1 cellular context compared by ENCODE assay signal in the genomic region with DNA sequence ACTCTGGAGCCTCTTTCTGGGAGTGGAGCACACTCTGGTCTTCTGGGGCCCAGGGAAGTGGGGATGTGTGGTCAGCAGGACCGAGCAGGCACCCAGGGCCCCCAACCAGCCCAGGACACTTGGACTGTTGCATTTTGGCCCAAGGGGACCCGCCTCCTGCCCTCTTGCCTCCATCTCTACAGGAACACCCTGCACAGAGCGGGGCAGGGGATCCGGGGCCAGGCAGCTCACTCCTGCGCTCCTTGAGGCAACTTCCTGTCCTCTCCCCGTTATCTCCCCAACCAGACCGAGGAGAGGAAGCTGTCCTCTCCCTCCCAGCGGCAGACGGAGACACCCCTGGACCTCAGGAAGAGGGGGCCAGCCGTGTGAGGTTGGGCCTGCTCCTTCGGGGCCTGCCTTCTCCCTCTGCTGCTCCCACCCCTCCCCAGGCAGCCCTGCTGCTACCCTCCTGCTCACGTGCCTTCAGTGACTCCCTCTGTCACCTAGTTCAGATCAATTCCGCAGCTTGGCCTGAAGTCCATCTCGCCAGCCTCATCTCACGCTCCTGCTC.
TF ChIP-seq lines count a peak whose summit lies in the region.

No MANE protein-coding gene starts in this region.

TF ChIP-seq in K562, 482 proteins besides CTCF, POLR2A, EP300 and RAD21 (continued from another document and continues in another):
- TF ChIP-seq, protein P1, sequence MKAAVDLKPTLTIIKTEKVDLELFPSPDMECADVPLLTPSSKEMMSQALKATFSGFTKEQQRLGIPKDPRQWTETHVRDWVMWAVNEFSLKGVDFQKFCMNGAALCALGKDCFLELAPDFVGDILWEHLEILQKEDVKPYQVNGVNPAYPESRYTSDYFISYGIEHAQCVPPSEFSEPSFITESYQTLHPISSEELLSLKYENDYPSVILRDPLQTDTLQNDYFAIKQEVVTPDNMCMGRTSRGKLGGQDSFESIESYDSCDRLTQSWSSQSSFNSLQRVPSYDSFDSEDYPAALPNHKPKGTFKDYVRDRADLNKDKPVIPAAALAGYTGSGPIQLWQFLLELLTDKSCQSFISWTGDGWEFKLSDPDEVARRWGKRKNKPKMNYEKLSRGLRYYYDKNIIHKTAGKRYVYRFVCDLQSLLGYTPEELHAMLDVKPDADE (conservative IDR thresholded peaks at IDR 0.05; ENCODE audit: control insufficient read depth, low read depth, low read length), result peak; percentile 77
- TF ChIP-seq ZC3H8 (IDR thresholded peaks at IDR 0.05), result no peak
- TF ChIP-seq ZNF41 (CRISPR knock-in tag; conservative IDR thresholded peaks at IDR 0.05), result no peak
- no peak for TF ChIP-seq E2F1 (CRISPR knock-in tag; IDR thresholded peaks at IDR 0.05)
- TF ChIP-seq ILF3 (IDR thresholded peaks at IDR 0.05; ENCODE audit: borderline replicate concordance), result no peak
- no peak for TF ChIP-seq MYNN (IDR thresholded peaks at IDR 0.05)
- no peak for TF ChIP-seq MYNN (CRISPR knock-in tag; IDR thresholded peaks at IDR 0.05)
- TF ChIP-seq CXXC5 (CRISPR knock-in tag; IDR thresholded peaks at IDR 0.05), result peak; percentile 68
- TF ChIP-seq, protein P2, sequence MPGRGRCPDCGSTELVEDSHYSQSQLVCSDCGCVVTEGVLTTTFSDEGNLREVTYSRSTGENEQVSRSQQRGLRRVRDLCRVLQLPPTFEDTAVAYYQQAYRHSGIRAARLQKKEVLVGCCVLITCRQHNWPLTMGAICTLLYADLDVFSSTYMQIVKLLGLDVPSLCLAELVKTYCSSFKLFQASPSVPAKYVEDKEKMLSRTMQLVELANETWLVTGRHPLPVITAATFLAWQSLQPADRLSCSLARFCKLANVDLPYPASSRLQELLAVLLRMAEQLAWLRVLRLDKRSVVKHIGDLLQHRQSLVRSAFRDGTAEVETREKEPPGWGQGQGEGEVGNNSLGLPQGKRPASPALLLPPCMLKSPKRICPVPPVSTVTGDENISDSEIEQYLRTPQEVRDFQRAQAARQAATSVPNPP (IDR thresholded peaks at IDR 0.05; ENCODE audit: borderline replicate concordance, insufficient read depth, insufficient read length), result no peak
- no peak for TF ChIP-seq CHD4 (IDR thresholded peaks at IDR 0.05; ENCODE audit: insufficient read depth, insufficient replicate concordance, low read depth, low read length, poor library complexity, severe bottlenecking)
- no peak for TF ChIP-seq ZNF224 (CRISPR knock-in tag; IDR thresholded peaks at IDR 0.05)
- no peak for TF ChIP-seq ZNF780A (CRISPR knock-in tag; IDR thresholded peaks at IDR 0.05)
- TF ChIP-seq, protein P3, sequence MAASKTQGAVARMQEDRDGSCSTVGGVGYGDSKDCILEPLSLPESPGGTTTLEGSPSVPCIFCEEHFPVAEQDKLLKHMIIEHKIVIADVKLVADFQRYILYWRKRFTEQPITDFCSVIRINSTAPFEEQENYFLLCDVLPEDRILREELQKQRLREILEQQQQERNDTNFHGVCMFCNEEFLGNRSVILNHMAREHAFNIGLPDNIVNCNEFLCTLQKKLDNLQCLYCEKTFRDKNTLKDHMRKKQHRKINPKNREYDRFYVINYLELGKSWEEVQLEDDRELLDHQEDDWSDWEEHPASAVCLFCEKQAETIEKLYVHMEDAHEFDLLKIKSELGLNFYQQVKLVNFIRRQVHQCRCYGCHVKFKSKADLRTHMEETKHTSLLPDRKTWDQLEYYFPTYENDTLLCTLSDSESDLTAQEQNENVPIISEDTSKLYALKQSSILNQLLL (CRISPR knock-in tag; IDR thresholded peaks at IDR 0.05; ENCODE audit: borderline replicate concordance), result no peak
- no peak for TF ChIP-seq EGR1 (conservative IDR thresholded peaks at IDR 0.05)
- TF ChIP-seq, protein P4, sequence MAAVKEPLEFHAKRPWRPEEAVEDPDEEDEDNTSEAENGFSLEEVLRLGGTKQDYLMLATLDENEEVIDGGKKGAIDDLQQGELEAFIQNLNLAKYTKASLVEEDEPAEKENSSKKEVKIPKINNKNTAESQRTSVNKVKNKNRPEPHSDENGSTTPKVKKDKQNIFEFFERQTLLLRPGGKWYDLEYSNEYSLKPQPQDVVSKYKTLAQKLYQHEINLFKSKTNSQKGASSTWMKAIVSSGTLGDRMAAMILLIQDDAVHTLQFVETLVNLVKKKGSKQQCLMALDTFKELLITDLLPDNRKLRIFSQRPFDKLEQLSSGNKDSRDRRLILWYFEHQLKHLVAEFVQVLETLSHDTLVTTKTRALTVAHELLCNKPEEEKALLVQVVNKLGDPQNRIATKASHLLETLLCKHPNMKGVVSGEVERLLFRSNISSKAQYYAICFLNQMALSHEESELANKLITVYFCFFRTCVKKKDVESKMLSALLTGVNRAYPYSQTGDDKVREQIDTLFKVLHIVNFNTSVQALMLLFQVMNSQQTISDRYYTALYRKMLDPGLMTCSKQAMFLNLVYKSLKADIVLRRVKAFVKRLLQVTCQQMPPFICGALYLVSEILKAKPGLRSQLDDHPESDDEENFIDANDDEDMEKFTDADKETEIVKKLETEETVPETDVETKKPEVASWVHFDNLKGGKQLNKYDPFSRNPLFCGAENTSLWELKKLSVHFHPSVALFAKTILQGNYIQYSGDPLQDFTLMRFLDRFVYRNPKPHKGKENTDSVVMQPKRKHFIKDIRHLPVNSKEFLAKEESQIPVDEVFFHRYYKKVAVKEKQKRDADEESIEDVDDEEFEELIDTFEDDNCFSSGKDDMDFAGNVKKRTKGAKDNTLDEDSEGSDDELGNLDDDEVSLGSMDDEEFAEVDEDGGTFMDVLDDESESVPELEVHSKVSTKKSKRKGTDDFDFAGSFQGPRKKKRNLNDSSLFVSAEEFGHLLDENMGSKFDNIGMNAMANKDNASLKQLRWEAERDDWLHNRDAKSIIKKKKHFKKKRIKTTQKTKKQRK (IDR thresholded peaks at IDR 0.05; ENCODE audit: borderline replicate concordance, low read depth, low read length), result no peak
- TF ChIP-seq ETV5 (CRISPR knock-in tag; IDR thresholded peaks at IDR 0.05; ENCODE audit: low read depth), result peak; percentile 97
- peak; percentile 47; the same call in 1 of the 2 replicates for TF ChIP-seq POLR2H (tag; IDR thresholded peaks at IDR 0.05; ENCODE audit: low read depth)
- TF ChIP-seq RAD51 (IDR thresholded peaks at IDR 0.05; ENCODE audit: borderline replicate concordance, low read depth), result peak; percentile 37; the same call in 1 of the 2 replicates
- TF ChIP-seq, protein P5, sequence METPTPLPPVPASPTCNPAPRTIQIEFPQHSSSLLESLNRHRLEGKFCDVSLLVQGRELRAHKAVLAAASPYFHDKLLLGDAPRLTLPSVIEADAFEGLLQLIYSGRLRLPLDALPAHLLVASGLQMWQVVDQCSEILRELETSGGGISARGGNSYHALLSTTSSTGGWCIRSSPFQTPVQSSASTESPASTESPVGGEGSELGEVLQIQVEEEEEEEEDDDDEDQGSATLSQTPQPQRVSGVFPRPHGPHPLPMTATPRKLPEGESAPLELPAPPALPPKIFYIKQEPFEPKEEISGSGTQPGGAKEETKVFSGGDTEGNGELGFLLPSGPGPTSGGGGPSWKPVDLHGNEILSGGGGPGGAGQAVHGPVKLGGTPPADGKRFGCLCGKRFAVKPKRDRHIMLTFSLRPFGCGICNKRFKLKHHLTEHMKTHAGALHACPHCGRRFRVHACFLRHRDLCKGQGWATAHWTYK (CRISPR knock-in tag; IDR thresholded peaks at IDR 0.05), result peak; percentile 53; the same call in 1 of the 2 replicates
- peak in 2 of 3 experiments; percentile 13 to 23 for TF ChIP-seq YY1 (IDR thresholded peaks at IDR 0.05; ENCODE audit: borderline replicate concordance in 1 of 3, control insufficient read depth in 1 of 3, extremely low read depth in 1 of 3, insufficient read depth in 3 of 3, insufficient read length in 1 of 3, insufficient replicate concordance in 2 of 3, low read depth in 1 of 3, low read length in 2 of 3)
- TF ChIP-seq TAF15 (IDR thresholded peaks at IDR 0.05; ENCODE audit: low read depth, low read length), result no peak
- TF ChIP-seq NFRKB (IDR thresholded peaks at IDR 0.05; ENCODE audit: low read depth), result 0 out of 2 replicates have a peak, but pooled peaks have one; percentile 67
- TF ChIP-seq CHD2 (IDR thresholded peaks at IDR 0.05; ENCODE audit: low read depth, low read length), result no peak
- TF ChIP-seq, protein P6, sequence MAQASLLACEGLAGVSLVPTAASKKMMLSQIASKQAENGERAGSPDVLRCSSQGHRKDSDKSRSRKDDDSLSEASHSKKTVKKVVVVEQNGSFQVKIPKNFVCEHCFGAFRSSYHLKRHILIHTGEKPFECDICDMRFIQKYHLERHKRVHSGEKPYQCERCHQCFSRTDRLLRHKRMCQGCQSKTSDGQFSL (CRISPR knock-in tag; IDR thresholded peaks at IDR 0.05), result no peak
- TF ChIP-seq, protein P6 (tag; IDR thresholded peaks at IDR 0.05), result no peak
- TF ChIP-seq ZNF165 (CRISPR knock-in tag; IDR thresholded peaks at IDR 0.05; ENCODE audit: borderline replicate concordance), result no peak
- no peak for TF ChIP-seq ZNF75A (CRISPR knock-in tag; IDR thresholded peaks at IDR 0.05)
- TF ChIP-seq, protein P7, sequence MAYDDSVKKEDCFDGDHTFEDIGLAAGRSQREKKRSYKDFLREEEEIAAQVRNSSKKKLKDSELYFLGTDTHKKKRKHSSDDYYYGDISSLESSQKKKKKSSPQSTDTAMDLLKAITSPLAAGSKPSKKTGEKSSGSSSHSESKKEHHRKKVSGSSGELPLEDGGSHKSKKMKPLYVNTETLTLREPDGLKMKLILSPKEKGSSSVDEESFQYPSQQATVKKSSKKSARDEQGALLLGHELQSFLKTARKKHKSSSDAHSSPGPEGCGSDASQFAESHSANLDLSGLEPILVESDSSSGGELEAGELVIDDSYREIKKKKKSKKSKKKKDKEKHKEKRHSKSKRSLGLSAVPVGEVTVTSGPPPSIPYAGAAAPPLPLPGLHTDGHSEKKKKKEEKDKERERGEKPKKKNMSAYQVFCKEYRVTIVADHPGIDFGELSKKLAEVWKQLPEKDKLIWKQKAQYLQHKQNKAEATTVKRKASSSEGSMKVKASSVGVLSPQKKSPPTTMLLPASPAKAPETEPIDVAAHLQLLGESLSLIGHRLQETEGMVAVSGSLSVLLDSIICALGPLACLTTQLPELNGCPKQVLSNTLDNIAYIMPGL (CRISPR knock-in tag; IDR thresholded peaks at IDR 0.05), result no peak
- peak; percentile 66 for TF ChIP-seq ZNF263 (CRISPR knock-in tag; IDR thresholded peaks at IDR 0.05; ENCODE audit: borderline replicate concordance)
- TF ChIP-seq SMAD3 (CRISPR knock-in tag; conservative IDR thresholded peaks at IDR 0.05), result 0 out of 2 replicates have a peak, but pooled peaks have one; percentile 19
- TF ChIP-seq MITF (IDR thresholded peaks at IDR 0.05), result no peak
- peak; percentile 66 for TF ChIP-seq MAX (CRISPR knock-in tag; IDR thresholded peaks at IDR 0.05)
- TF ChIP-seq NR2C1 (IDR thresholded peaks at IDR 0.05), result no peak
- TF ChIP-seq NR2C1 (tag; IDR thresholded peaks at IDR 0.05), result no peak
- TF ChIP-seq E2F6 (IDR thresholded peaks at IDR 0.05; ENCODE audit: borderline replicate concordance in 1 of 2, extremely low read depth in 1 of 2, insufficient read depth in 1 of 2, insufficient read length in 1 of 2, low read depth in 1 of 2, low read length in 1 of 2, poor library complexity in 1 of 2, severe bottlenecking in 1 of 2), result peak; percentile 70 to 81
- TF ChIP-seq, protein P8, sequence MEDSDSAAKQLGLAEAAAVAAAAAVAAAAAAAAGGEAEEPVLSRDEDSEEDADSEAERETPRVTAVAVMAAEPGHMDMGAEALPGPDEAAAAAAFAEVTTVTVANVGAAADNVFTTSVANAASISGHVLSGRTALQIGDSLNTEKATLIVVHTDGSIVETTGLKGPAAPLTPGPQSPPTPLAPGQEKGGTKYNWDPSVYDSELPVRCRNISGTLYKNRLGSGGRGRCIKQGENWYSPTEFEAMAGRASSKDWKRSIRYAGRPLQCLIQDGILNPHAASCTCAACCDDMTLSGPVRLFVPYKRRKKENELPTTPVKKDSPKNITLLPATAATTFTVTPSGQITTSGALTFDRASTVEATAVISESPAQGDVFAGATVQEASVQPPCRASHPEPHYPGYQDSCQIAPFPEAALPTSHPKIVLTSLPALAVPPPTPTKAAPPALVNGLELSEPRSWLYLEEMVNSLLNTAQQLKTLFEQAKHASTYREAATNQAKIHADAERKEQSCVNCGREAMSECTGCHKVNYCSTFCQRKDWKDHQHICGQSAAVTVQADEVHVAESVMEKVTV (CRISPR knock-in tag; IDR thresholded peaks at IDR 0.05), result no peak
- TF ChIP-seq POLR2G (IDR thresholded peaks at IDR 0.05; ENCODE audit: low read depth, low read length), result peak; percentile 75
- peak; percentile 27 for TF ChIP-seq SMAD1 (IDR thresholded peaks at IDR 0.05; ENCODE audit: low read depth, low read length, partially characterized antibody)
- TF ChIP-seq RBM22 (IDR thresholded peaks at IDR 0.05; ENCODE audit: low read depth, low read length, poor library complexity, severe bottlenecking), result no peak
- TF ChIP-seq NFXL1 (CRISPR knock-in tag; IDR thresholded peaks at IDR 0.05), result no peak
- peak; percentile 35; the same call in 1 of the 2 replicates for TF ChIP-seq CEBPG (CRISPR knock-in tag; IDR thresholded peaks at IDR 0.05)
- TF ChIP-seq CEBPG (tag; conservative IDR thresholded peaks at IDR 0.05 in 1 of 2, IDR thresholded peaks at IDR 0.05 in 1 of 2), result no peak
- no peak for TF ChIP-seq ZNF586 (CRISPR knock-in tag; conservative IDR thresholded peaks at IDR 0.05)
